In the genomic region with DNA sequence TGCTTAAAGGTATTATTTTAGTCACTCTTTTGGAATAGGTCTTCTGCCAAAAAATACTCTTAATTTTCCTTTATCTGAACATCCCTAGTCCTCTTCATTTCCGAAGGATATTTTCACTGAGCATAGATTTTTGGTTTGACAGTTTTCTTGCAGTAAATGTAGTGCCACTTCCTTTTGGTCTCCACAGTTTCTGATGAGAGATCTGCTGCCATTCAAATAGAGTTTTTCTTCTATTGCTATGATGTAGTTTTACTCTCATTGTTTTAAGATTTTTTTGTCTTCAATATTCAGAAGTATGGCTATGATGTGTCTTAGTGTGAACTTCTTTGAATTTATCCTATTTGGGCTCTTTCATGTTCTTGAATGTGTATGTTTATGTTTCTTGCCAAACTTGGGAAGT, we compare ENCODE assay signal across 40 cellular contexts.
"Had no signal": no experiment of that assay in that cellular context is flagged by ENCODE, and none has a peak within 500 bp of the region (broad histone marks: within the 10 kb centered on the region; RNA-seq: fewer than 3 reads in every experiment).

No MANE protein-coding gene starts in this region.

- H3K27me3 ChIP-seq: adrenal gland, ascending aorta, body of pancreas, brain microvascular endothelial cell, breast epithelium, cardiac muscle cell had no signal

- H3K4me3 ChIP-seq: adrenal gland, ascending aorta, body of pancreas, breast epithelium, cardiac muscle cell had no signal

- ATAC-seq: activated naive CD4-positive, alpha-beta T cell treated with anti-CD3 and anti-CD28 coated beads, Interleukin-2, amount 50 U/mL, for 72 hours; activated naive CD8-positive, alpha-beta T cell treated with anti-CD3 and anti-CD28 coated beads, Interleukin-2, amount 50 U/mL, for 24 hours; activated T-cell treated with anti-CD3 and anti-CD28 coated beads, Interleukin-2, amount 50 U/mL, for 4 hours; activated T-cell treated with anti-CD3 and anti-CD28 coated beads, Interleukin-2, amount 50 U/mL, for 72 hours; activated T-helper 17 cell treated with anti-CD3 and anti-CD28 coated beads, Interleukin-2, amount 50 U/mL, for 72 hours; body of pancreas had no signal

- FAIRE-seq: astrocyte, bronchial epithelial cell had no signal

- H3K27ac Mint-ChIP-seq: activated naive CD4-positive, alpha-beta T cell treated with anti-CD3 and anti-CD28 coated beads for 36 hours; activated naive CD4-positive, alpha-beta T cell treated with anti-CD3 and anti-CD28 coated beads, Interleukin-2, amount 10 ng/mL, durations not matched to agents 7 days and 5 days; activated naive CD4-positive, alpha-beta T cell treated with anti-CD3 and anti-CD28 coated beads, Interleukin-2, amount 50 U/mL, for 24 hours; activated naive CD4-positive, alpha-beta T cell treated with anti-CD3 and anti-CD28 coated beads, Interleukin-2, amount 50 U/mL, for 72 hours; activated naive CD8-positive, alpha-beta T cell; activated naive CD8-positive, alpha-beta T cell treated with anti-CD3 and anti-CD28 coated beads for 36 hours; activated naive CD8-positive, alpha-beta T cell treated with anti-CD3 and anti-CD28 coated beads, Interleukin-2, amount 10 ng/mL, durations not matched to agents 7 days and 5 days; activated naive CD8-positive, alpha-beta T cell treated with anti-CD3 and anti-CD28 coated beads, Interleukin-2, amount 50 U/mL, for 24 hours; activated T-cell treated with anti-CD3 and anti-CD28 coated beads, Interleukin-2, amount 50 U/mL, for 24 hours; activated T-cell treated with anti-CD3 and anti-CD28 coated beads, Interleukin-2, amount 50 U/mL, for 72 hours; activated T-helper 1 cell treated with anti-CD3 and anti-CD28 coated beads, Interleukin-12 subunit alpha, Interleukin-12 subunit beta, Interleukin-2, Interleukin-4 antibody, amounts not matched to agents 30 ng/mL and 10 ng/mL and 1 ng/mL, durations not matched to agents 14 hours and 24 hours and 36 hours; activated T-helper 17 cell treated with anti-CD3 and anti-CD28 coated beads, Interleukin-2, amount 50 U/mL, for 72 hours; activated T-helper 2 cell treated with anti-CD3 and anti-CD28 coated beads, Interferon-gamma antibody, Interleukin-2, Interleukin-4, amounts not matched to agents 10 μg/mL and 5 μg/mL and 100 μg/mL, durations not matched to agents 14 hours and 24 hours and 36 hours; brain had no signal

- H3K4me3 Mint-ChIP-seq: activated naive CD4-positive, alpha-beta T cell treated with anti-CD3 and anti-CD28 coated beads for 36 hours; activated naive CD4-positive, alpha-beta T cell treated with anti-CD3 and anti-CD28 coated beads, Interleukin-2, amount 10 ng/mL, durations not matched to agents 7 days and 5 days; activated naive CD4-positive, alpha-beta T cell treated with anti-CD3 and anti-CD28 coated beads, Interleukin-2, amount 50 U/mL, for 24 hours; activated naive CD8-positive, alpha-beta T cell; activated naive CD8-positive, alpha-beta T cell treated with anti-CD3 and anti-CD28 coated beads for 36 hours; activated naive CD8-positive, alpha-beta T cell treated with anti-CD3 and anti-CD28 coated beads, Interleukin-2, amount 10 ng/mL, durations not matched to agents 7 days and 5 days; activated naive CD8-positive, alpha-beta T cell treated with anti-CD3 and anti-CD28 coated beads, Interleukin-2, amount 50 U/mL, for 24 hours; activated T-cell treated with anti-CD3 and anti-CD28 coated beads, Interleukin-2, amount 50 U/mL, for 24 hours; activated T-cell treated with anti-CD3 and anti-CD28 coated beads, Interleukin-2, amount 50 U/mL, for 4 hours; activated T-cell treated with anti-CD3 and anti-CD28 coated beads, Interleukin-2, amount 50 U/mL, for 72 hours; activated T-helper 1 cell treated with anti-CD3 and anti-CD28 coated beads, Interleukin-12 subunit alpha, Interleukin-12 subunit beta, Interleukin-2, Interleukin-4 antibody, amounts not matched to agents 30 ng/mL and 10 ng/mL and 1 ng/mL, durations not matched to agents 14 hours and 24 hours and 36 hours; activated T-helper 17 cell treated with anti-CD3 and anti-CD28 coated beads, Interleukin-2, amount 50 U/mL, for 72 hours; brain; central memory CD8-positive, alpha-beta T cell had no signal

- H3K4me1 Mint-ChIP-seq: activated naive CD4-positive, alpha-beta T cell treated with anti-CD3 and anti-CD28 coated beads, Interleukin-2, amount 10 ng/mL, durations not matched to agents 7 days and 5 days; activated naive CD4-positive, alpha-beta T cell treated with anti-CD3 and anti-CD28 coated beads, Interleukin-2, amount 50 U/mL, for 24 hours; activated naive CD8-positive, alpha-beta T cell treated with anti-CD3 and anti-CD28 coated beads for 36 hours; activated naive CD8-positive, alpha-beta T cell treated with anti-CD3 and anti-CD28 coated beads, Interleukin-2, amount 10 ng/mL, durations not matched to agents 7 days and 5 days; activated naive CD8-positive, alpha-beta T cell treated with anti-CD3 and anti-CD28 coated beads, Interleukin-2, amount 50 U/mL, for 24 hours; activated T-helper 17 cell treated with anti-CD3 and anti-CD28 coated beads, Interleukin-2, amount 50 U/mL, for 72 hours; brain; central memory CD8-positive, alpha-beta T cell had no signal

- H3K9me3 ChIP-seq: body of pancreas had no signal

- DNase-seq: activated effector memory CD4-positive, alpha-beta T cell treated with anti-CD3 and anti-CD28 coated beads, Interleukin-2, amount 50 U/mL, for 16 hours; activated effector memory CD4-positive, alpha-beta T cell treated with Interleukin-2 at 50 U/mL for 16 hours; activated gamma-delta T cell; activated gamma-delta T cell treated with Interleukin-2 at 50 U/mL for 16 hours; activated naive CD4-positive, alpha-beta T cell; activated naive CD4-positive, alpha-beta T cell treated with anti-CD3 and anti-CD28 coated beads for 36 hours; activated naive CD4-positive, alpha-beta T cell treated with anti-CD3 and anti-CD28 coated beads, Interleukin-2, amount 10 ng/mL, durations not matched to agents 7 days and 5 days; activated naive CD4-positive, alpha-beta T cell treated with anti-CD3 and anti-CD28 coated beads, Interleukin-2, amount 50 U/mL, for 16 hours; activated naive CD4-positive, alpha-beta T cell treated with Interleukin-2 at 50 U/mL for 16 hours; activated naive CD8-positive, alpha-beta T cell treated with anti-CD3 and anti-CD28 coated beads for 36 hours; activated naive CD8-positive, alpha-beta T cell treated with anti-CD3 and anti-CD28 coated beads, Interleukin-2, amount 10 ng/mL, durations not matched to agents 7 days and 5 days; activated naive CD8-positive, alpha-beta T cell treated with anti-CD3 and anti-CD28 coated beads, Interleukin-2, amount 50 U/mL, for 24 hours; activated T-cell treated with anti-CD3 and anti-CD28 coated beads, Interleukin-2, amount 50 U/mL, for 1 hour; activated T-cell treated with anti-CD3 and anti-CD28 coated beads, Interleukin-2, amount 50 U/mL, for 24 hours; activated T-cell treated with anti-CD3 and anti-CD28 coated beads, Interleukin-2, amount 50 U/mL, for 4 hours; activated T-cell treated with anti-CD3 and anti-CD28 coated beads, Interleukin-2, amount 50 U/mL, for 48 hours; activated T-cell treated with anti-CD3 and anti-CD28 coated beads, Interleukin-2, amount 50 U/mL, for 72 hours; adrenal gland; amniotic stem cell; amygdala; anterior cingulate cortex; aorta; body of pancreas; brain microvascular endothelial cell; caudate nucleus; central memory CD4-positive, alpha-beta T cell; cerebellar nuclear complex had no signal

- H3K27me3 Mint-ChIP-seq: activated T-helper 17 cell treated with anti-CD3 and anti-CD28 coated beads, Interleukin-2, amount 50 U/mL, for 72 hours; brain had no signal

- H3K36me3 Mint-ChIP-seq: activated naive CD4-positive, alpha-beta T cell treated with anti-CD3 and anti-CD28 coated beads, Interleukin-2, amount 10 ng/mL, durations not matched to agents 7 days and 5 days; activated naive CD8-positive, alpha-beta T cell treated with anti-CD3 and anti-CD28 coated beads for 36 hours; activated naive CD8-positive, alpha-beta T cell treated with anti-CD3 and anti-CD28 coated beads, Interleukin-2, amount 10 ng/mL, durations not matched to agents 7 days and 5 days had no signal

- H3K9me3 Mint-ChIP-seq: activated naive CD4-positive, alpha-beta T cell treated with anti-CD3 and anti-CD28 coated beads, Interleukin-2, amount 10 ng/mL, durations not matched to agents 7 days and 5 days; activated naive CD4-positive, alpha-beta T cell treated with anti-CD3 and anti-CD28 coated beads, Interleukin-2, amount 50 U/mL, for 72 hours; activated naive CD8-positive, alpha-beta T cell treated with anti-CD3 and anti-CD28 coated beads, Interleukin-2, amount 10 ng/mL, durations not matched to agents 7 days and 5 days; activated T-helper 1 cell treated with anti-CD3 and anti-CD28 coated beads, Interleukin-12 subunit alpha, Interleukin-12 subunit beta, Interleukin-2, Interleukin-4 antibody, amounts not matched to agents 30 ng/mL and 10 ng/mL and 1 ng/mL, durations not matched to agents 14 hours and 24 hours and 36 hours; activated T-helper 17 cell treated with anti-CD3 and anti-CD28 coated beads, Interleukin-2, amount 50 U/mL, for 72 hours; activated T-helper 2 cell treated with anti-CD3 and anti-CD28 coated beads, Interferon-gamma antibody, Interleukin-2, Interleukin-4, amounts not matched to agents 10 μg/mL and 5 μg/mL and 100 μg/mL, durations not matched to agents 14 hours and 24 hours and 36 hours; central memory CD8-positive, alpha-beta T cell had no signal

- H3K27ac ChIP-seq: adrenal gland, ascending aorta, body of pancreas, brain microvascular endothelial cell, breast epithelium, cardiac muscle cell had no signal

- H3K36me3 ChIP-seq: adrenal gland, ascending aorta, brain microvascular endothelial cell, breast epithelium, cardiac muscle cell had no signal

- H3K4me1 ChIP-seq: adrenal gland, ascending aorta, body of pancreas, breast epithelium had no signal
